In genomic region chr7:13826752-13827151, GRCh38 we compare ENCODE assay signal across 22 cellular contexts.
"Had no signal": no experiment of that assay in that cellular context is flagged by ENCODE, and none has a peak within 500 bp of the region (broad histone marks: within the 10 kb centered on the region; RNA-seq: fewer than 3 reads in every experiment).

No MANE protein-coding gene starts in this region.

- H3K4me3 Mint-ChIP-seq: activated B cell treated with CpG ODN at 0.5 μM for 24 hours; activated naive CD4-positive, alpha-beta T cell treated with anti-CD3 and anti-CD28 coated beads, Interleukin-2, amount 10 ng/mL, durations not matched to agents 7 days and 5 days; activated T-cell treated with anti-CD3 and anti-CD28 coated beads, Interleukin-2, amount 50 U/mL, for 72 hours; dendritic cell treated with granulocyte-macrophage colony-stimulating factor and Interleukin-4, amounts not matched to agents 40 ng/mL and 50 ng/mL, for 4 days; natural killer cell; type B pancreatic cell had no signal

- H3K4me2 ChIP-seq: hepatocyte had no signal

- H3K4me1 ChIP-seq: body of pancreas, vagina had no signal

- H3K9me3 ChIP-seq: body of pancreas, spleen, thoracic aorta, vagina had no signal

- H3K36me3 Mint-ChIP-seq: activated naive CD4-positive, alpha-beta T cell treated with anti-CD3 and anti-CD28 coated beads, Interleukin-2, amount 10 ng/mL, durations not matched to agents 7 days and 5 days; natural killer cell; type B pancreatic cell had no signal

- H2AFZ ChIP-seq: hepatocyte had no signal

- H3K4me3 ChIP-seq: body of pancreas, hepatocyte, spleen, thoracic aorta, vagina had no signal

- H3K4me1 Mint-ChIP-seq: activated B cell treated with CpG ODN at 0.5 μM for 24 hours; activated naive CD4-positive, alpha-beta T cell treated with anti-CD3 and anti-CD28 coated beads, Interleukin-2, amount 10 ng/mL, durations not matched to agents 7 days and 5 days had no signal

- H3K27me3 Mint-ChIP-seq: activated B cell treated with CpG ODN at 0.5 μM for 24 hours; activated naive CD4-positive, alpha-beta T cell treated with anti-CD3 and anti-CD28 coated beads, Interleukin-2, amount 10 ng/mL, durations not matched to agents 7 days and 5 days; type B pancreatic cell had no signal

- H3K9me3 Mint-ChIP-seq: activated B cell treated with CpG ODN at 0.5 μM for 24 hours, natural killer cell, type B pancreatic cell had no signal

- H3K27ac Mint-ChIP-seq: activated B cell treated with CpG ODN at 0.5 μM for 24 hours; activated naive CD4-positive, alpha-beta T cell treated with anti-CD3 and anti-CD28 coated beads, Interleukin-2, amount 10 ng/mL, durations not matched to agents 7 days and 5 days; activated T-cell treated with anti-CD3 and anti-CD28 coated beads, Interleukin-2, amount 50 U/mL, for 72 hours; dendritic cell treated with granulocyte-macrophage colony-stimulating factor and Interleukin-4, amounts not matched to agents 40 ng/mL and 50 ng/mL, for 4 days; natural killer cell; type B pancreatic cell had no signal

- H3K79me2 ChIP-seq: hepatocyte had no signal

- H3K36me3 ChIP-seq: spleen, thoracic aorta, vagina had no signal

- H3K27me3 ChIP-seq: body of pancreas, hepatocyte, spleen, vagina had no signal

- H3K27ac ChIP-seq: body of pancreas, hepatocyte, spleen, thoracic aorta, vagina had no signal

- DNase-seq: activated B cell treated with CpG ODN at 0.5 μM for 24 hours; activated CD4-positive, alpha-beta T cell treated with anti-CD3 and anti-CD28 coated beads for 4 hours; activated CD4-positive, alpha-beta T cell treated with anti-CD3 and anti-CD28 coated beads, Interleukin-2, amount 50 U/mL, for 48 hours; activated effector memory CD4-positive, alpha-beta T cell treated with Interleukin-2 at 50 U/mL for 16 hours; activated naive CD4-positive, alpha-beta T cell treated with anti-CD3 and anti-CD28 coated beads, Interleukin-2, amount 10 ng/mL, durations not matched to agents 7 days and 5 days; activated T-cell treated with anti-CD3 and anti-CD28 coated beads, Interleukin-2, amount 50 U/mL, for 72 hours; body of pancreas; effector CD4-positive, alpha-beta T cell; erythroblast; glutamatergic neuron; left ventricle myocardium superior; midbrain; natural killer cell; spleen; stimulated activated CD4-positive, alpha-beta T cell treated with anti-CD3 and anti-CD28 coated beads, Interleukin-4, amount 100 ng/mL, for 1 hour; stimulated activated naive CD4-positive, alpha-beta T cell treated with Interleukin-2 at 50 U/mL for 16 hours; T-helper 9 cell had no signal
